ENCODE assay signal across 8 cellular contexts in the genomic region with DNA sequence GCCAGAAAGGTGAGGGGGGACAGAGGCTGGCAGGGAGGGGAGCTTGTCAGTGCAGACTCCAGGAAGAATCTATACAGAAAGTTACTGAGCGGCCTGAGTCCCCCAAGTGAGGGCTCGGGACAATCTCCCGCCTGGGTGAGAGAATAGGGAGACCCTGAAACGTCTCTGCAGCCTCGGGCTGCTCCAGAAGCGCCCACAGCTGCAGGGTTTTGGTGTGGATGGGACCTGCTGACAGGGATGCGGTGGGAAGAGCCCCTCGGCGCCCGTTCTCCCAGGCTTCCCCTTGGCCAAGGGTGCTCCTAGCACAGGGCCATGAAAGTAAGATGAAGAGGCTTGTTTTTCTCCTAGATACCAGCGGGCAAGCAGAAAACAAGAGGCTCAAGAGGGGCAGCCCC. TPM values are rescaled to one million over a fixed set of nuclear protein-coding genes. Genes with fewer than 3 reads are reported as not detected.
DNase-seq lines count a peak whose midpoint lies in the region; ATAC-seq, FAIRE-seq and TF ChIP-seq lines count a peak whose summit lies in the region.

No MANE protein-coding gene starts in this region.

- H3K9me3 ChIP-seq in astrocyte (ENCODE audit: insufficient read depth, low read depth, low read length) (no peaks in the 10 kb centered on the region), lower lobe of right lung (no peaks in the 10 kb centered on the region), vagina (no peaks in the 10 kb centered on the region)

- H3K4me1 ChIP-seq in astrocyte (ENCODE audit: insufficient read depth, low read length) (peaks cover 19% of the 10 kb centered on the region), lower lobe of right lung (peaks cover 38% of the 10 kb centered on the region), vagina (peaks cover 29% of the 10 kb centered on the region)

- DNase-seq in stimulated activated naive CD8-positive, alpha-beta T cell treated with anti-CD3 and anti-CD28 coated beads, Interleukin-15, Interleukin-2, amounts not matched to agents 100 U/mL and 50 U/mL, for 24 hours: no peak
- DNase-seq in astrocyte (ENCODE audit: low read depth): no peak
- DNase-seq in lower lobe of right lung: peak; percentile 42
- peak in 1 of 2 donors; percentile 86 for DNase-seq in vagina (ENCODE audit: extremely low spot score in 2 of 2)
- DNase-seq in H4 (ENCODE audit: low spot score): no peak
- DNase-seq in G401 (ENCODE audit: low spot score): no peak
- DNase-seq in NCI-H526 (lab: John Stamatoyannopoulos, UW): no peak

- peak overlapping the region; percentile 94 for H3K27ac ChIP-seq in astrocyte (ENCODE audit: low read depth, low read length)
- H3K27ac ChIP-seq in lower lobe of right lung: peak overlapping the region; percentile 100
- H3K27ac ChIP-seq in vagina: peak overlapping the region; percentile 92

- H3K9ac ChIP-seq in astrocyte (ENCODE audit: low read length): peak overlapping the region; percentile 96

- H3K4me3 ChIP-seq in astrocyte (ENCODE audit: insufficient read depth, low read depth, low read length) (peak overlapping the region; percentile 84), lower lobe of right lung (peak overlapping the region; percentile 98), vagina (peak overlapping the region; percentile 86 to 98)

- no peak for ATAC-seq in stimulated activated naive CD8-positive, alpha-beta T cell treated with anti-CD3 and anti-CD28 coated beads, Interleukin-15, Interleukin-2, amounts not matched to agents 100 U/mL and 50 U/mL, for 24 hours
- peak; percentile 5 to 23 for ATAC-seq in lower lobe of right lung

- in situ Hi-C loops in G401 (cut with HindIII; ENCODE audit: low sequenced_read_pairs): no loop called here

- H3K27me3 ChIP-seq in astrocyte (ENCODE audit: insufficient read depth, low read length): no peaks in the 10 kb centered on the region
- H3K27me3 ChIP-seq in lower lobe of right lung (ENCODE audit: low read depth): no peaks in the 10 kb centered on the region
- H3K27me3 ChIP-seq in vagina: no peaks in the 10 kb centered on the region

- H3K27ac Mint-ChIP-seq in stimulated activated naive CD8-positive, alpha-beta T cell treated with anti-CD3 and anti-CD28 coated beads, Interleukin-15, Interleukin-2, amounts not matched to agents 100 ng/mL and 50 ng/mL, for 24 hours: peak overlapping the region; percentile 85
- H3K27ac Mint-ChIP-seq in astrocyte (ENCODE audit: unreplicated experiment): peak overlapping the region; percentile 97

- peaks cover 8% of the 10 kb centered on the region for H3K36me3 ChIP-seq in astrocyte (ENCODE audit: insufficient read depth, low read length)
- peaks cover 52% of the 10 kb centered on the region for H3K36me3 ChIP-seq in lower lobe of right lung
- peaks cover 0 to 19% of the 10 kb centered on the region in 2 donors for H3K36me3 ChIP-seq in vagina

- no peaks in the 10 kb centered on the region for H3K27me3 Mint-ChIP-seq in stimulated activated naive CD8-positive, alpha-beta T cell treated with anti-CD3 and anti-CD28 coated beads, Interleukin-15, Interleukin-2, amounts not matched to agents 100 ng/mL and 50 ng/mL, for 24 hours
- H3K27me3 Mint-ChIP-seq in astrocyte (ENCODE audit: low read depth, unreplicated experiment): no peaks in the 10 kb centered on the region

- no peak for TF ChIP-seq POLR2A in vagina (IDR thresholded peaks at IDR 0.05)

- intact Hi-C loops in lower lobe of right lung (cut with DNase I): no loop called here
- intact Hi-C loops in vagina (cut with DNase I): no loop called here

- FAIRE-seq in astrocyte (lab: Jason Lieb, UNC): no peak

- H3K4me1 Mint-ChIP-seq in stimulated activated naive CD8-positive, alpha-beta T cell treated with anti-CD3 and anti-CD28 coated beads, Interleukin-15, Interleukin-2, amounts not matched to agents 100 ng/mL and 50 ng/mL, for 24 hours (ENCODE audit: low read depth): peaks cover 49% of the 10 kb centered on the region
- H3K4me1 Mint-ChIP-seq in astrocyte (ENCODE audit: low read depth, unreplicated experiment): peaks cover 22% of the 10 kb centered on the region

- H2AFZ ChIP-seq in astrocyte (ENCODE audit: low read depth, low read length): no peak overlapping the region

- peaks cover 62% of the 10 kb centered on the region for H3K79me2 ChIP-seq in astrocyte (ENCODE audit: insufficient read depth, low read length)

- peaks cover 58% of the 10 kb centered on the region for H4K20me1 ChIP-seq in astrocyte (ENCODE audit: insufficient read depth, low read length)

- peak overlapping the region; percentile 94 for H3K4me3 Mint-ChIP-seq in stimulated activated naive CD8-positive, alpha-beta T cell treated with anti-CD3 and anti-CD28 coated beads, Interleukin-15, Interleukin-2, amounts not matched to agents 100 ng/mL and 50 ng/mL, for 24 hours
- H3K4me3 Mint-ChIP-seq in astrocyte (ENCODE audit: unreplicated experiment): peak overlapping the region; percentile 88

- TF ChIP-seq CTCF in astrocyte (IDR thresholded peaks at IDR 0.05; ENCODE audit: insufficient read depth, low read depth, low read length): no peak
- TF ChIP-seq CTCF in lower lobe of right lung (IDR thresholded peaks at IDR 0.05): no peak
- TF ChIP-seq CTCF in vagina (IDR thresholded peaks at IDR 0.05): no peak

- H3K4me2 ChIP-seq in astrocyte (ENCODE audit: low read length): peak overlapping the region; percentile 98

- no peaks in the 10 kb centered on the region for H3K9me3 Mint-ChIP-seq in stimulated activated naive CD8-positive, alpha-beta T cell treated with anti-CD3 and anti-CD28 coated beads, Interleukin-15, Interleukin-2, amounts not matched to agents 100 ng/mL and 50 ng/mL, for 24 hours
- peaks cover 3% of the 10 kb centered on the region for H3K9me3 Mint-ChIP-seq in astrocyte (ENCODE audit: unreplicated experiment)

- H3K36me3 Mint-ChIP-seq in stimulated activated naive CD8-positive, alpha-beta T cell treated with anti-CD3 and anti-CD28 coated beads, Interleukin-15, Interleukin-2, amounts not matched to agents 100 ng/mL and 50 ng/mL, for 24 hours (ENCODE audit: low read depth): peaks cover 27% of the 10 kb centered on the region
- H3K36me3 Mint-ChIP-seq in astrocyte (ENCODE audit: low read depth, unreplicated experiment): peaks cover 6% of the 10 kb centered on the region

RNA-seq across cellular contexts. Expression of gene RCE1, which starts 0.7 kb away (rescaled TPM):
- total RNA-seq in astrocyte: 19.3 and 19.8 TPM in 2 replicates
- 18.9 TPM for total RNA-seq in lower lobe of right lung
- 23.6 TPM for total RNA-seq in vagina
- total RNA-seq in H4 (2014; rRNA removed; shearing (Covaris generic)): 23.5 and 27.5 TPM in 2 replicates
- total RNA-seq in G401 (2014; rRNA removed; shearing (Covaris generic)): 32.7 and 40.2 TPM in 2 replicates

RNA-seq across cellular contexts. Expression of gene LRFN4, which starts 14.4 kb away (rescaled TPM):
- 33.7 and 35.7 TPM in 2 replicates for total RNA-seq in astrocyte
- 15.7 TPM for total RNA-seq in lower lobe of right lung
- total RNA-seq in vagina: 8.1 TPM
- 4.7 and 12.4 TPM in 2 replicates for total RNA-seq in H4 (2014; rRNA removed; shearing (Covaris generic))
- total RNA-seq in G401 (2014; rRNA removed; shearing (Covaris generic)): 48.4 and 67.5 TPM in 2 replicates
